Comparison of ENCODE assay signal across 21 cellular contexts in genomic region chr3:123740391-123740822, GRCh38.
A peak's percentile ranks its signal among the peaks of the same experiment; 100 is the strongest.
DNase-seq lines count a peak whose midpoint lies in the region; ATAC-seq and TF ChIP-seq lines count a peak whose summit lies in the region.
"Had no signal": no experiment of that assay in that cellular context is flagged by ENCODE, and none has a peak within 500 bp of the region (broad histone marks: within the 10 kb centered on the region; RNA-seq: fewer than 3 reads in every experiment).

No MANE protein-coding gene starts in this region.

- H3K9me3 ChIP-seq in right atrium auricular region = no peaks in the 10 kb centered on the region
- no peaks in the 10 kb centered on the region for H3K9me3 ChIP-seq in fibroblast of lung (ENCODE audit: control insufficient read depth, insufficient read depth, low read depth, low read length)
- H3K9me3 ChIP-seq in neural progenitor cell (ENCODE audit: low read depth) = no peaks in the 10 kb centered on the region
- H3K9me3 ChIP-seq: Peyer's patch, sigmoid colon had no signal

- H3K36me3 Mint-ChIP-seq in neural progenitor cell (peaks cover 37% of the 10 kb centered on the region), WTC11 (no peaks in the 10 kb centered on the region)

- peaks cover 1% of the 10 kb centered on the region for H3K4me1 Mint-ChIP-seq in neural progenitor cell
- no peaks in the 10 kb centered on the region for H3K4me1 Mint-ChIP-seq in WTC11
- H3K4me1 Mint-ChIP-seq: activated CD4-positive, alpha-beta T cell treated with anti-CD3 and anti-CD28 coated beads, Interleukin-2, amount 10 ng/mL, durations not matched to agents 7 days and 5 days; endodermal cell had no signal

- intact Hi-C loops in Right ventricle myocardium inferior (cut with DNase I) = no loop called here

- ATAC-seq in Right ventricle myocardium inferior (peak; percentile 69), WTC11 (no peak)
- ATAC-seq: HCT116 had no signal

- H4K20me1 ChIP-seq in fibroblast of lung (ENCODE audit: control insufficient read depth, extremely low read depth, insufficient read depth, low read length) = no peaks in the 10 kb centered on the region
- no peaks in the 10 kb centered on the region for H4K20me1 ChIP-seq in neural progenitor cell (ENCODE audit: low read depth)

- H3K4me2 ChIP-seq in fibroblast of lung (ENCODE audit: extremely low read depth, insufficient read depth, low read length) = no peak overlapping the region
- no peak overlapping the region for H3K4me2 ChIP-seq in neural progenitor cell
- H3K4me2 ChIP-seq: KMS-11 had no signal

- H3K9ac ChIP-seq in fibroblast of lung (ENCODE audit: insufficient read depth, low read length) (peak overlapping the region; percentile 39), neural progenitor cell (no peak overlapping the region)
- H3K9ac ChIP-seq: KMS-11 had no signal

- H3K4me3 ChIP-seq in right atrium auricular region = no peak overlapping the region
- no peak overlapping the region for H3K4me3 ChIP-seq in fibroblast of lung (replicated peaks in 1 of 4; ENCODE audit: control extremely low read depth in 1 of 4, insufficient read depth in 1 of 4, low read depth in 3 of 4, low read length in 4 of 4)
- H3K4me3 ChIP-seq in neural progenitor cell = no peak overlapping the region
- H3K4me3 ChIP-seq: Peyer's patch, sigmoid colon had no signal

- TF ChIP-seq CTCF in right atrium auricular region (IDR thresholded peaks at IDR 0.05) (no peak), fibroblast of lung (conservative IDR thresholded peaks at IDR 0.05 in 1 of 2, IDR thresholded peaks at IDR 0.05 in 1 of 2; ENCODE audit: low read depth in 1 of 2, low read length in 2 of 2) (no peak), neural progenitor cell (IDR thresholded peaks at IDR 0.05) (no peak), WTC11 (IDR thresholded peaks at IDR 0.05) (no peak)

- CTCF ChIA-PET in WTC11 (lab: Charles Lee) = interaction anchor here (0.9 to 1.3 kb wide), 2 partner anchors 17 to 98 kb away, joined by 4 read pairs; no protein-coding TSS in a partner anchor

- POLR2A ChIA-PET in WTC11 (lab: Charles Lee) = no interaction called here

- H3K79me2 ChIP-seq in fibroblast of lung (ENCODE audit: control insufficient read depth, insufficient read depth, low read length) (no peaks in the 10 kb centered on the region), neural progenitor cell (ENCODE audit: low read depth) (no peaks in the 10 kb centered on the region)

- H3K27ac Mint-ChIP-seq in neural progenitor cell (peak overlapping the region; percentile 69), WTC11 (no peak overlapping the region)
- H3K27ac Mint-ChIP-seq: activated CD4-positive, alpha-beta T cell treated with anti-CD3 and anti-CD28 coated beads, Interleukin-2, amount 10 ng/mL, durations not matched to agents 7 days and 5 days; endodermal cell had no signal

- no peak overlapping the region for H2AFZ ChIP-seq in fibroblast of lung (ENCODE audit: low read length)
- no peak overlapping the region for H2AFZ ChIP-seq in neural progenitor cell (replicated peaks)

- H3F3A ChIP-seq in neural progenitor cell (ENCODE audit: low read depth) = no peaks in the 10 kb centered on the region

- H3K4me1 ChIP-seq in right atrium auricular region (no peaks in the 10 kb centered on the region), fibroblast of lung (ENCODE audit: control insufficient read depth, extremely low read depth, insufficient read depth, low read length) (peaks cover 47% of the 10 kb centered on the region), neural progenitor cell (peaks cover 3% of the 10 kb centered on the region)
- H3K4me1 ChIP-seq: Peyer's patch had no signal

- DNase-seq in Right ventricle myocardium inferior (ENCODE audit: missing footprints) = no peak
- no peak for DNase-seq in right atrium auricular region (ENCODE audit: low spot score)
- no peak for DNase-seq in fibroblast of lung (ENCODE audit: low read depth in 2 of 2)
- no peak for DNase-seq in neural progenitor cell (ENCODE audit: low spot score)
- DNase-seq in activated CD4-positive, alpha-beta T cell treated with anti-CD3 and anti-CD28 coated beads for 4 hours = no peak
- no peak for DNase-seq in DMS79 (lab: John Stamatoyannopoulos, UW)
- no peak for DNase-seq in NK-92 (lab: John Stamatoyannopoulos, UW; ENCODE audit: unreplicated experiment)
- DNase-seq in WTC11 (ENCODE audit: low spot score) = no peak
- DNase-seq: activated CD4-positive, alpha-beta T cell treated with anti-CD3 and anti-CD28 coated beads, Interleukin-2, amount 10 ng/mL, durations not matched to agents 7 days and 5 days; activated CD8-positive, alpha-beta memory T cell treated with anti-CD3 and anti-CD28 coated beads, Interleukin-2, amount 50 U/mL, for 48 hours; activated gamma-delta T cell treated with Interleukin-2 at 50 U/mL for 16 hours; amygdala; C1 segment of cervical spinal cord; endodermal cell; NCI-H1092; NCI-H2171; Peyer's patch; sigmoid colon; stimulated activated CD4-positive, alpha-beta T cell treated with anti-CD3 and anti-CD28 coated beads, Interleukin-2, amount 100 ng/mL, for 48 hours had no signal

- H3K36me3 ChIP-seq in right atrium auricular region = no peaks in the 10 kb centered on the region
- peaks cover 14% of the 10 kb centered on the region for H3K36me3 ChIP-seq in fibroblast of lung (ENCODE audit: control insufficient read depth, insufficient read depth, low read length)
- no peaks in the 10 kb centered on the region for H3K36me3 ChIP-seq in neural progenitor cell
- H3K36me3 ChIP-seq: sigmoid colon had no signal

- H3K4me3 Mint-ChIP-seq in neural progenitor cell = no peak overlapping the region
- H3K4me3 Mint-ChIP-seq in WTC11 = no peak overlapping the region
- H3K4me3 Mint-ChIP-seq: activated CD4-positive, alpha-beta T cell treated with anti-CD3 and anti-CD28 coated beads, Interleukin-2, amount 10 ng/mL, durations not matched to agents 7 days and 5 days; endodermal cell had no signal

- H3K27me3 ChIP-seq in right atrium auricular region (no peaks in the 10 kb centered on the region), fibroblast of lung (ENCODE audit: control insufficient read depth, insufficient read depth, low read length) (no peaks in the 10 kb centered on the region), neural progenitor cell (no peaks in the 10 kb centered on the region)
- H3K27me3 ChIP-seq: Peyer's patch, sigmoid colon had no signal

- H3K27ac ChIP-seq in right atrium auricular region (peak overlapping the region in 1 of 2 donors; percentile 32), fibroblast of lung (ENCODE audit: insufficient read depth, low read length) (peak overlapping the region; percentile 90), neural progenitor cell (no peak overlapping the region)
- H3K27ac ChIP-seq: KMS-11, Peyer's patch had no signal

- H3K27me3 Mint-ChIP-seq in neural progenitor cell (ENCODE audit: insufficient read depth, low read depth) = peaks cover 5% of the 10 kb centered on the region
- H3K27me3 Mint-ChIP-seq in WTC11 (ENCODE audit: low read depth) = no peaks in the 10 kb centered on the region

- H3K9me3 Mint-ChIP-seq in neural progenitor cell (no peaks in the 10 kb centered on the region), WTC11 (no peaks in the 10 kb centered on the region)
- H3K9me3 Mint-ChIP-seq: activated CD4-positive, alpha-beta T cell treated with anti-CD3 and anti-CD28 coated beads, Interleukin-2, amount 10 ng/mL, durations not matched to agents 7 days and 5 days; endodermal cell had no signal

TF ChIP-seq in WTC11, 78 proteins besides CTCF, POLR2A, EP300 and RAD21 (continues in another document):
- TF ChIP-seq NR1H2 (CRISPR knock-in tag; IDR thresholded peaks at IDR 0.05) (no peak), SMAD3 (CRISPR knock-in tag; IDR thresholded peaks at IDR 0.05; ENCODE audit: borderline replicate concordance) (no peak), CREM (CRISPR knock-in tag; IDR thresholded peaks at IDR 0.05) (no peak), ZBTB21 (CRISPR knock-in tag; IDR thresholded peaks at IDR 0.05; ENCODE audit: borderline replicate concordance) (no peak), AR (CRISPR knock-in tag; IDR thresholded peaks at IDR 0.05) (no peak), ZNF232 (CRISPR knock-in tag; IDR thresholded peaks at IDR 0.05) (no peak), GRHL2 (CRISPR knock-in tag; IDR thresholded peaks at IDR 0.05; ENCODE audit: insufficient replicate concordance, severe bottlenecking) (no peak), ATF6 (CRISPR knock-in tag; IDR thresholded peaks at IDR 0.05) (no peak)
